In genomic region chr15:72060687-72061250, GRCh38 we compare ENCODE assay signal across 27 cellular contexts.
"Had no signal": no experiment of that assay in that cellular context is flagged by ENCODE, and none has a peak within 500 bp of the region (broad histone marks: within the 10 kb centered on the region; RNA-seq: fewer than 3 reads in every experiment).

No MANE protein-coding gene starts in this region.

- H3K4me1 ChIP-seq: prostate gland had no signal

- H3K27me3 Mint-ChIP-seq: activated B cell treated with CpG ODN at 0.5 μM for 24 hours; activated CD4-positive, alpha-beta T cell treated with anti-CD3 and anti-CD28 coated beads for 36 hours; activated naive CD8-positive, alpha-beta T cell treated with anti-CD3 and anti-CD28 coated beads for 36 hours; activated T-cell treated with anti-CD3 and anti-CD28 coated beads, Interleukin-2, amount 50 U/mL, for 24 hours; activated T-helper 17 cell treated with anti-CD3 and anti-CD28 coated beads, Interleukin-2, amount 50 U/mL, for 72 hours; natural killer cell treated with Interleukin-12 subunit alpha and Interleukin-12 subunit beta and Interleukin-15 and Interleukin-18, amount 100 ng/mL, for 72 hours had no signal

- DNase-seq: activated B cell treated with CpG ODN at 0.5 μM for 24 hours; activated CD4-positive, alpha-beta T cell treated with anti-CD3 and anti-CD28 coated beads for 36 hours; activated CD4-positive, alpha-beta T cell treated with anti-CD3 and anti-CD28 coated beads, Interleukin-2, amount 50 U/mL, for 4 hours; activated CD8-positive, alpha-beta memory T cell treated with anti-CD3 and anti-CD28 coated beads for 24 hours; activated CD8-positive, alpha-beta memory T cell treated with anti-CD3 and anti-CD28 coated beads, Interleukin-2, amount 50 U/mL, for 4 hours; activated naive CD4-positive, alpha-beta T cell treated with Interleukin-2 at 50 U/mL for 16 hours; activated naive CD8-positive, alpha-beta T cell treated with anti-CD3 and anti-CD28 coated beads for 36 hours; activated T-cell treated with anti-CD3 and anti-CD28 coated beads, Interleukin-2, amount 50 U/mL, for 24 hours; central memory CD4-positive, alpha-beta T cell; dorsolateral prefrontal cortex; foreskin fibroblast; heart right ventricle; left ventricle myocardium inferior; mammary epithelial cell; ovary; stimulated activated CD4-positive, alpha-beta T cell treated with anti-CD3 and anti-CD28 coated beads, Interleukin-4, amount 100 ng/mL, for 4 hours; stimulated activated naive CD8-positive, alpha-beta T cell treated with anti-CD3 and anti-CD28 coated beads, Interleukin-15, Interleukin-2, amounts not matched to agents 100 U/mL and 50 U/mL, for 24 hours; T1000 had no signal

- FAIRE-seq: astrocyte, colon, keratinocyte had no signal

- H3K27me3 ChIP-seq: dorsolateral prefrontal cortex, heart right ventricle, neutrophil, ovary had no signal

- H3K9me3 Mint-ChIP-seq: activated T-helper 17 cell treated with anti-CD3 and anti-CD28 coated beads, Interleukin-2, amount 50 U/mL, for 72 hours had no signal

- ATAC-seq: activated CD4-positive, alpha-beta T cell treated with anti-CD3 and anti-CD28 coated beads for 36 hours; activated T-helper 17 cell treated with anti-CD3 and anti-CD28 coated beads, Interleukin-2, amount 50 U/mL, for 72 hours; natural killer cell treated with Interleukin-12 subunit alpha and Interleukin-12 subunit beta and Interleukin-15 and Interleukin-18, amount 100 ng/mL, for 72 hours; stimulated activated naive CD8-positive, alpha-beta T cell treated with anti-CD3 and anti-CD28 coated beads, Interleukin-15, Interleukin-2, amounts not matched to agents 100 U/mL and 50 U/mL, for 24 hours had no signal

- H3K4me3 Mint-ChIP-seq: activated B cell treated with CpG ODN at 0.5 μM for 24 hours; activated CD4-positive, alpha-beta T cell treated with anti-CD3 and anti-CD28 coated beads for 36 hours; activated naive CD8-positive, alpha-beta T cell treated with anti-CD3 and anti-CD28 coated beads for 36 hours; activated T-cell treated with anti-CD3 and anti-CD28 coated beads, Interleukin-2, amount 50 U/mL, for 24 hours; activated T-helper 17 cell treated with anti-CD3 and anti-CD28 coated beads, Interleukin-2, amount 50 U/mL, for 72 hours; mesothelial cell of epicardium; natural killer cell treated with Interleukin-12 subunit alpha and Interleukin-12 subunit beta and Interleukin-15 and Interleukin-18, amount 100 ng/mL, for 72 hours; T-helper 1 cell treated with Interleukin-12 subunit alpha and Interleukin-12 subunit beta and Interleukin-4 antibody, amounts not matched to agents 30 μg/mL and 1 μg/mL, for 36 hours had no signal

- H3K27ac Mint-ChIP-seq: activated B cell treated with CpG ODN at 0.5 μM for 24 hours; activated CD4-positive, alpha-beta T cell treated with anti-CD3 and anti-CD28 coated beads for 36 hours; activated naive CD8-positive, alpha-beta T cell treated with anti-CD3 and anti-CD28 coated beads for 36 hours; activated T-cell treated with anti-CD3 and anti-CD28 coated beads, Interleukin-2, amount 50 U/mL, for 24 hours; activated T-helper 17 cell treated with anti-CD3 and anti-CD28 coated beads, Interleukin-2, amount 50 U/mL, for 72 hours; mesothelial cell of epicardium; natural killer cell treated with Interleukin-12 subunit alpha and Interleukin-12 subunit beta and Interleukin-15 and Interleukin-18, amount 100 ng/mL, for 72 hours; T-helper 1 cell treated with Interleukin-12 subunit alpha and Interleukin-12 subunit beta and Interleukin-4 antibody, amounts not matched to agents 30 μg/mL and 1 μg/mL, for 36 hours had no signal

- H3K27ac ChIP-seq: dorsolateral prefrontal cortex, heart right ventricle, left ventricle myocardium inferior, neutrophil, ovary, prostate gland had no signal

- H3K9me3 ChIP-seq: neutrophil, ovary, prostate gland had no signal

- H3K36me3 ChIP-seq: heart right ventricle, left ventricle myocardium inferior, neutrophil, ovary, prostate gland had no signal

- H3K4me3 ChIP-seq: dorsolateral prefrontal cortex, heart right ventricle, left ventricle myocardium inferior, ovary, prostate gland had no signal
